In genomic region chr2:236166781-236167296, GRCh38 we compare ENCODE assay signal across 10 cellular contexts. TPM values are rescaled to one million over a fixed set of nuclear protein-coding genes. Genes with fewer than 3 reads are reported as not detected.
DNase-seq lines count a peak whose midpoint lies in the region; ATAC-seq and TF ChIP-seq lines count a peak whose summit lies in the region.
"Had no signal": no experiment of that assay in that cellular context is flagged by ENCODE, and none has a peak within 500 bp of the region (broad histone marks: within the 10 kb centered on the region; RNA-seq: fewer than 3 reads in every experiment).

No MANE protein-coding gene starts in this region.

- H3K4me1 ChIP-seq in transverse colon: peaks cover 11 to 67% (median 56%) of the 10 kb centered on the region in 4 donors

- peak overlapping the region; percentile 40 for H3K4me3 ChIP-seq in kidney epithelial cell (ENCODE audit: low read depth, low read length)
- H3K4me3 ChIP-seq in transverse colon: peak overlapping the region in 3 of 4 donors; percentile 8 to 42 (median 32)

- H3K9me3 Mint-ChIP-seq in activated naive CD4-positive, alpha-beta T cell treated with anti-CD3 and anti-CD28 coated beads, Interleukin-2, amount 10 ng/mL, durations not matched to agents 7 days and 5 days: no peaks in the 10 kb centered on the region
- H3K9me3 Mint-ChIP-seq in WTC11: no peaks in the 10 kb centered on the region
- H3K9me3 Mint-ChIP-seq: activated B cell treated with CpG ODN at 0.5 μM for 24 hours had no signal

- in situ Hi-C loops in transverse colon (cut with MboI; ENCODE audit: low pct_ligation_motif_present in 1 of 4, low pct_unique_long_range_greater_than_20kb in 1 of 4, low sequenced_read_pairs in 3 of 4): no loop called here

- peaks cover 93% of the 10 kb centered on the region for H3K27me3 Mint-ChIP-seq in activated naive CD4-positive, alpha-beta T cell treated with anti-CD3 and anti-CD28 coated beads, Interleukin-2, amount 10 ng/mL, durations not matched to agents 7 days and 5 days
- peaks cover 86% of the 10 kb centered on the region for H3K27me3 Mint-ChIP-seq in WTC11 (ENCODE audit: low read depth)

- peaks cover 84% of the 10 kb centered on the region for H3K27me3 ChIP-seq in kidney epithelial cell (ENCODE audit: control insufficient read depth, insufficient read depth, low read length)
- H3K27me3 ChIP-seq in transverse colon: peaks cover 100% of the 10 kb centered on the region

- TF ChIP-seq CTCF in WTC11 (IDR thresholded peaks at IDR 0.05) (no peak), kidney epithelial cell (IDR thresholded peaks at IDR 0.05; ENCODE audit: insufficient read depth, low read length, poor library complexity, severe bottlenecking) (no peak), transverse colon (IDR thresholded peaks at IDR 0.05) (no peak)

- no peaks in the 10 kb centered on the region for H3K9me3 ChIP-seq in transverse colon

- peak overlapping the region; percentile 74 for H3K27ac Mint-ChIP-seq in activated naive CD4-positive, alpha-beta T cell treated with anti-CD3 and anti-CD28 coated beads, Interleukin-2, amount 10 ng/mL, durations not matched to agents 7 days and 5 days
- no peak overlapping the region for H3K27ac Mint-ChIP-seq in WTC11
- H3K27ac Mint-ChIP-seq: activated B cell treated with CpG ODN at 0.5 μM for 24 hours had no signal

- peaks cover 8% of the 10 kb centered on the region for H3K36me3 Mint-ChIP-seq in activated naive CD4-positive, alpha-beta T cell treated with anti-CD3 and anti-CD28 coated beads, Interleukin-2, amount 10 ng/mL, durations not matched to agents 7 days and 5 days
- H3K36me3 Mint-ChIP-seq in WTC11: peaks cover 7% of the 10 kb centered on the region

- CTCF ChIA-PET in activated naive CD4-positive, alpha-beta T cell treated with anti-CD3 and anti-CD28 coated beads, Interleukin-2, amount 10 ng/mL, durations not matched to agents 7 days and 5 days (lab: Charles Lee): no interaction called here
- CTCF ChIA-PET in WTC11 (lab: Charles Lee): interaction anchor here (0.7 to 2.6 kb wide), 5 partner anchors 11 to 387 kb away, joined by 3 to 12 read pairs (median 7); no protein-coding TSS in a partner anchor

- no peak for DNase-seq in activated naive CD4-positive, alpha-beta T cell treated with anti-CD3 and anti-CD28 coated beads, Interleukin-2, amount 10 ng/mL, durations not matched to agents 7 days and 5 days
- DNase-seq in activated naive CD4-positive, alpha-beta T cell treated with Interleukin-2 at 50 U/mL for 16 hours: no peak
- DNase-seq in WTC11 (ENCODE audit: low spot score) (peak; percentile 45), kidney epithelial cell (ENCODE audit: low read depth) (no peak), transverse colon (no peak), NOMO-1 (lab: John Stamatoyannopoulos, UW; ENCODE audit: unreplicated experiment in 2 of 2) (no peak), COLO668 (lab: John Stamatoyannopoulos, UW; ENCODE audit: unreplicated experiment) (no peak)
- no peak for DNase-seq in stimulated activated CD8-positive, alpha-beta memory T cell treated with anti-CD3 and anti-CD28 coated beads, Interleukin-4, amount 100 ng/mL, for 48 hours
- DNase-seq: activated B cell treated with CpG ODN at 0.5 μM for 24 hours had no signal

- 5 to 7% methylated on average over 17 to 23 of the region's 29 CpGs for WGBS in transverse colon (ENCODE audit: low coverage in 1 of 2), 2 donors

- no peak for TF ChIP-seq EP300 in transverse colon (IDR thresholded peaks at IDR 0.05; ENCODE audit: low read depth)

- POLR2A ChIA-PET in WTC11 (lab: Charles Lee): interaction anchor here (0.5 kb wide), 1 partner anchor 80 kb away, joined by 3 read pairs; no protein-coding TSS in a partner anchor

- no peaks in the 10 kb centered on the region for H3K36me3 ChIP-seq in kidney epithelial cell (ENCODE audit: control insufficient read depth, insufficient read depth, low read length)
- no peaks in the 10 kb centered on the region for H3K36me3 ChIP-seq in transverse colon

- peaks cover 5% of the 10 kb centered on the region for H3K4me1 Mint-ChIP-seq in activated naive CD4-positive, alpha-beta T cell treated with anti-CD3 and anti-CD28 coated beads, Interleukin-2, amount 10 ng/mL, durations not matched to agents 7 days and 5 days
- peaks cover 60% of the 10 kb centered on the region for H3K4me1 Mint-ChIP-seq in WTC11

- peak overlapping the region; percentile 40 for H3K4me3 Mint-ChIP-seq in activated naive CD4-positive, alpha-beta T cell treated with anti-CD3 and anti-CD28 coated beads, Interleukin-2, amount 10 ng/mL, durations not matched to agents 7 days and 5 days
- H3K4me3 Mint-ChIP-seq in WTC11: peak overlapping the region; percentile 75
- H3K4me3 Mint-ChIP-seq: activated B cell treated with CpG ODN at 0.5 μM for 24 hours had no signal

- TF ChIP-seq POLR2A in transverse colon (IDR thresholded peaks at IDR 0.05): no peak

- intact Hi-C loops in transverse colon (cut with DNase I; ENCODE audit: low total_unique reads): no loop called here

- no peak overlapping the region for H3K27ac ChIP-seq in transverse colon
- H3K27ac ChIP-seq: epithelial cell of prostate had no signal

- no peak for ATAC-seq in WTC11

TF ChIP-seq in WTC11, 78 proteins besides CTCF, POLR2A, EP300 and RAD21:
- TF ChIP-seq ZNF423 (CRISPR knock-in tag; IDR thresholded peaks at IDR 0.05) (no peak), MLX (CRISPR knock-in tag; IDR thresholded peaks at IDR 0.05) (no peak), HMGXB4 (CRISPR knock-in tag; IDR thresholded peaks at IDR 0.05) (peak; percentile 9; the same call in 1 of the 2 replicates), FOXP4 (CRISPR knock-in tag; IDR thresholded peaks at IDR 0.05) (0 out of 2 replicates have a peak, but pooled peaks have one; percentile 30)

RNA-seq across cellular contexts. Expression of gene GBX2, which starts 1.3 kb away (rescaled TPM):
- total RNA-seq in WTC11 (2021) (15.3 to 25.6 TPM (median 19.1 TPM) in 3 replicates), kidney epithelial cell (0.84 and 3.0 TPM in 2 replicates), transverse colon (not detected)
- total RNA-seq: activated B cell treated with CpG ODN at 0.5 μM for 24 hours had no signal
